ENCODE assay signal across 17 cellular contexts in genomic region chr9:96159596-96159995, GRCh38.
DNase-seq lines count a peak whose midpoint lies in the region; FAIRE-seq and TF ChIP-seq lines count a peak whose summit lies in the region.
"Had no signal": no experiment of that assay in that cellular context is flagged by ENCODE, and none has a peak within 500 bp of the region (broad histone marks: within the 10 kb centered on the region; RNA-seq: fewer than 3 reads in every experiment).

No MANE protein-coding gene starts in this region.

- FAIRE-seq in H54 (lab: Jason Lieb, UNC) = no peak
- FAIRE-seq: GM12892 had no signal

- H3K9ac ChIP-seq in neuronal stem cell (ENCODE audit: low read depth, low read length, poor library complexity) = no peak overlapping the region
- no peak overlapping the region for H3K9ac ChIP-seq in H9 (ENCODE audit: extremely low read depth, insufficient read length, low read length)

- H4K8ac ChIP-seq in neuronal stem cell (ENCODE audit: low read depth, low read length) (no peak overlapping the region), H9 (replicated peaks; ENCODE audit: insufficient read length, low read depth, low read length) (no peak overlapping the region)

- TF ChIP-seq POLR2A in testis (IDR thresholded peaks at IDR 0.05) = no peak
- no peak for TF ChIP-seq POLR2A in H54 (IDR thresholded peaks at IDR 0.05; ENCODE audit: low read depth, low read length)

- H4K91ac ChIP-seq in neuronal stem cell (ENCODE audit: low read depth, low read length, poor library complexity) = no peak overlapping the region
- H4K91ac ChIP-seq in H9 (ENCODE audit: insufficient read length, low read depth, low read length) = no peak overlapping the region

- H3T11ph ChIP-seq in H9 (ENCODE audit: low read length) = no peak overlapping the region

- no CpG with 5 or more reads among the region's 4 CpGs for WGBS in neuronal stem cell (ENCODE audit: extremely low coverage in 2 of 2, insufficient read length in 2 of 2, insufficient replicate concordance in 1 of 2), 2 donors
- WGBS in testis, 2 donors = 76 to 91% methylated on average over 4 of the region's 4 CpGs
- WGBS in H9 (ENCODE audit: extremely low coverage, insufficient read length, low lambda C conversion rate) = no CpG with 5 or more reads among the region's 4 CpGs

- H3K23ac ChIP-seq in neuronal stem cell (ENCODE audit: low read depth, low read length, poor library complexity) = no peak overlapping the region
- no peak overlapping the region for H3K23ac ChIP-seq in H9 (ENCODE audit: insufficient read length, low read depth, low read length)

- no peak overlapping the region for H3K4me3 Mint-ChIP-seq in H9
- no peak overlapping the region for H3K4me3 Mint-ChIP-seq in CD4-positive, alpha-beta memory T cell
- H3K4me3 Mint-ChIP-seq: CD8-positive, alpha-beta T cell; IgD-negative memory B cell had no signal

- H3K4me3 ChIP-seq in SJSA1 (no peak overlapping the region), neuronal stem cell (ENCODE audit: low read length in 2 of 2) (no peak overlapping the region), testis (no peak overlapping the region)
- H3K4me3 ChIP-seq in CD4-positive, alpha-beta memory T cell (ENCODE audit: low read length in 2 of 2) = no peak overlapping the region
- H3K4me3 ChIP-seq: HAP-1 had no signal

- H2AK5ac ChIP-seq in neuronal stem cell (ENCODE audit: low read depth, low read length) (no peak overlapping the region), H9 (ENCODE audit: insufficient read length, low read length) (no peak overlapping the region)

- H3K27ac ChIP-seq in SJSA1 (peak overlapping the region; percentile 52; the same call in 1 of the 2 replicates), neuronal stem cell (replicated peaks; ENCODE audit: low read length) (no peak overlapping the region), testis (peak overlapping the region; percentile 10 to 71), H9 (ENCODE audit: insufficient read length, low read depth, low read length) (no peak overlapping the region)
- H3K27ac ChIP-seq in CD4-positive, alpha-beta memory T cell (ENCODE audit: low read depth, low read length) = no peak overlapping the region
- H3K27ac ChIP-seq: 22Rv1 had no signal

- H2BK20ac ChIP-seq in H9 (ENCODE audit: low read depth, low read length, poor library complexity, severe bottlenecking) = no peak overlapping the region

- H3K9me3 ChIP-seq in SJSA1 (replicated peaks) = no peaks in the 10 kb centered on the region
- H3K9me3 ChIP-seq in neuronal stem cell (replicated peaks in 1 of 2; ENCODE audit: control insufficient read depth in 2 of 2, insufficient read depth in 1 of 2, low read depth in 1 of 2, low read length in 2 of 2) = peaks cover 2 to 12% of the 10 kb centered on the region in 2 donors
- H3K9me3 ChIP-seq in testis = no peaks in the 10 kb centered on the region
- no peaks in the 10 kb centered on the region for H3K9me3 ChIP-seq in H9 (ENCODE audit: control insufficient read depth, low read depth, low read length)
- no peaks in the 10 kb centered on the region for H3K9me3 ChIP-seq in CD4-positive, alpha-beta memory T cell (ENCODE audit: control insufficient read depth in 1 of 2, low read length in 2 of 2)
- H3K9me3 ChIP-seq: Caco-2, HAP-1 had no signal

- H3K79me1 ChIP-seq in neuronal stem cell (ENCODE audit: low read depth, low read length) (no peaks in the 10 kb centered on the region), H9 (ENCODE audit: insufficient read depth, low read depth, low read length, poor library complexity, severe bottlenecking) (no peaks in the 10 kb centered on the region)

- no peak overlapping the region for H3K27ac Mint-ChIP-seq in H9
- no peak overlapping the region for H3K27ac Mint-ChIP-seq in CD4-positive, alpha-beta memory T cell
- H3K27ac Mint-ChIP-seq: CD8-positive, alpha-beta T cell had no signal

- H3K4me2 ChIP-seq in neuronal stem cell (ENCODE audit: insufficient read depth, low read length, poor library complexity, severe bottlenecking) = no peak overlapping the region
- H3K4me2 ChIP-seq in H9 (ENCODE audit: insufficient read depth, insufficient read length, low read length) = no peak overlapping the region

- H2BK5ac ChIP-seq in neuronal stem cell (ENCODE audit: low read length) = no peak overlapping the region
- no peak overlapping the region for H2BK5ac ChIP-seq in H9 (ENCODE audit: insufficient read length, low read length)

- peaks cover 13% of the 10 kb centered on the region for H3K27me3 Mint-ChIP-seq in H9 (ENCODE audit: low read depth)
- H3K27me3 Mint-ChIP-seq in CD4-positive, alpha-beta memory T cell = peaks cover 0 to 11% of the 10 kb centered on the region in 2 donors

- H3K27me3 ChIP-seq in SJSA1 (replicated peaks) (no peaks in the 10 kb centered on the region), neuronal stem cell (ENCODE audit: control insufficient read depth in 3 of 3, insufficient read depth in 3 of 3, low read depth in 1 of 3, low read length in 3 of 3) (no peaks in the 10 kb centered on the region), testis (no peaks in the 10 kb centered on the region), H9 (ENCODE audit: insufficient read depth, low read length) (no peaks in the 10 kb centered on the region)
- no peaks in the 10 kb centered on the region for H3K27me3 ChIP-seq in CD4-positive, alpha-beta memory T cell (ENCODE audit: insufficient read depth, low read length)

- H3K36me3 Mint-ChIP-seq in H9 (ENCODE audit: insufficient read depth in 1 of 3, low read depth in 3 of 3) = no peaks in the 10 kb centered on the region; a peak in 1 of 7 replicates
- H3K36me3 Mint-ChIP-seq in CD4-positive, alpha-beta memory T cell = no peaks in the 10 kb centered on the region
- H3K36me3 Mint-ChIP-seq: CD8-positive, alpha-beta T cell; IgD-negative memory B cell had no signal

- no peak overlapping the region for H2BK12ac ChIP-seq in neuronal stem cell (ENCODE audit: low read length)
- H2BK12ac ChIP-seq in H9 (ENCODE audit: insufficient read length, low read depth, low read length) = no peak overlapping the region

- no peaks in the 10 kb centered on the region for H3K79me2 ChIP-seq in H9 (ENCODE audit: insufficient read depth, low read length)

- H3K56ac ChIP-seq in H9 (ENCODE audit: insufficient read length, low read depth, low read length) = no peak overlapping the region

- H2BK120ac ChIP-seq in neuronal stem cell (ENCODE audit: low read depth, low read length) (no peak overlapping the region), H9 (ENCODE audit: low read depth, low read length, poor library complexity, severe bottlenecking) (no peak overlapping the region)

- POLR2A ChIA-PET in CD4-positive, alpha-beta memory T cell (lab: Charles Lee; ENCODE audit: partially characterized antibody) = interaction anchor here (0.6 kb wide), 1 partner anchor 43 kb away, joined by 3 read pairs; no protein-coding TSS in a partner anchor

- no peaks in the 10 kb centered on the region for H4K20me1 ChIP-seq in H9 (ENCODE audit: control insufficient read depth, insufficient read depth, insufficient read length)

- H2AFZ ChIP-seq in neuronal stem cell (ENCODE audit: low read length) (no peak overlapping the region), H9 (ENCODE audit: low read length) (no peak overlapping the region)

- CTCF ChIA-PET in CD4-positive, alpha-beta memory T cell (lab: Charles Lee; ENCODE audit: partially characterized antibody) = no interaction called here

- H3K4me1 ChIP-seq in SJSA1 (replicated peaks) (peaks cover 21% of the 10 kb centered on the region), neuronal stem cell (ENCODE audit: control insufficient read depth in 2 of 2, insufficient read depth in 1 of 2, low read depth in 1 of 2, low read length in 2 of 2) (peaks cover 12 to 14% of the 10 kb centered on the region in 2 donors), testis (peaks cover 43% of the 10 kb centered on the region), H9 (ENCODE audit: insufficient read depth, low read length) (no peaks in the 10 kb centered on the region)
- H3K4me1 ChIP-seq in CD4-positive, alpha-beta memory T cell (ENCODE audit: insufficient read depth, low read length) = no peaks in the 10 kb centered on the region
- H3K4me1 ChIP-seq: Caco-2, HAP-1 had no signal

- no peak for TF ChIP-seq CTCF in testis (IDR thresholded peaks at IDR 0.05)
- TF ChIP-seq CTCF in H9 (conservative IDR thresholded peaks at IDR 0.05) = no peak

- H3K4ac ChIP-seq in neuronal stem cell (ENCODE audit: low read length) (no peak overlapping the region), H9 (ENCODE audit: low read depth, low read length) (no peak overlapping the region)

- H3K23me2 ChIP-seq in H9 (ENCODE audit: insufficient read length, low read depth, low read length, poor library complexity, severe bottlenecking) = no peaks in the 10 kb centered on the region

- no peak overlapping the region for H4K5ac ChIP-seq in H9 (ENCODE audit: insufficient read length, low read depth, low read length)

- peak overlapping the region; percentile 57 for H3K18ac ChIP-seq in neuronal stem cell (ENCODE audit: low read length)
- H3K18ac ChIP-seq in H9 (ENCODE audit: insufficient read length, low read depth, low read length) = no peak overlapping the region

- peaks cover 7 to 12% of the 10 kb centered on the region in 2 experiments for H3K4me1 Mint-ChIP-seq in H9
- H3K4me1 Mint-ChIP-seq in CD4-positive, alpha-beta memory T cell = peaks cover 0 to 6% (median 4%) of the 10 kb centered on the region in 4 donors

- no peak overlapping the region for H3K14ac ChIP-seq in neuronal stem cell (ENCODE audit: low read length)
- H3K14ac ChIP-seq in H9 (ENCODE audit: insufficient read depth, low read length) = no peak overlapping the region

- intact Hi-C loops in testis (cut with DNase I; ENCODE audit: low total_unique reads) = no loop called here
- intact Hi-C loops in CD4-positive, alpha-beta memory T cell (cut with micrococcal nuclease) = no loop called here

- no peak overlapping the region for H2BK15ac ChIP-seq in neuronal stem cell (ENCODE audit: low read length)
- H2BK15ac ChIP-seq in H9 (ENCODE audit: low read depth, low read length) = no peak overlapping the region

- DNase-seq in activated CD8-positive, alpha-beta memory T cell treated with anti-CD3 and anti-CD28 coated beads, Interleukin-2, amount 50 U/mL, for 48 hours = peak; percentile 23
- DNase-seq in activated CD8-positive, alpha-beta memory T cell treated with anti-CD3 and anti-CD28 coated beads, Interleukin-2, amount 50 U/mL, for 4 hours = no peak
- DNase-seq in SJSA1 (ENCODE audit: low read depth in 1 of 2, low spot score in 2 of 2) (no peak), neuronal stem cell (ENCODE audit: low spot score) (no peak), testis (no peak), H54 (ENCODE audit: insufficient read length, low spot score) (no peak), H9 (no peak)
- DNase-seq in CD4-positive, alpha-beta memory T cell = no peak
- DNase-seq: C1 segment of cervical spinal cord; Caco-2; CD8-positive, alpha-beta T cell; DND-41; GDM1 had no signal

- no peaks in the 10 kb centered on the region; a peak in 2 of 5 replicates for H3K9me3 Mint-ChIP-seq in H9
- H3K9me3 Mint-ChIP-seq in CD4-positive, alpha-beta memory T cell = no peaks in the 10 kb centered on the region
- H3K9me3 Mint-ChIP-seq: CD8-positive, alpha-beta T cell had no signal

- H3K36me3 ChIP-seq in SJSA1 (no peaks in the 10 kb centered on the region), neuronal stem cell (replicated peaks in 1 of 2; ENCODE audit: control insufficient read depth in 2 of 2, insufficient read depth in 2 of 2, low read length in 2 of 2) (no peaks in the 10 kb centered on the region), testis (ENCODE audit: low read depth, missing control alignments) (no peaks in the 10 kb centered on the region)
- H3K36me3 ChIP-seq in CD4-positive, alpha-beta memory T cell (ENCODE audit: insufficient read depth, low read length) = no peaks in the 10 kb centered on the region
- H3K36me3 ChIP-seq: HAP-1 had no signal

Comparison
In these comparisons a context has a peak if more than half of its experiments do, and no peak if none do; other contexts are left out.
1. H3K27ac ChIP-seq: peak in SJSA1 (single experiment) and testis (2 of 2); none in neuronal stem cell (single experiment), H9 (single experiment) and CD4-positive, alpha-beta memory T cell (single experiment).